ENCODE assay signal across 1 cellular context in genomic region chr6:155188707-155189496, GRCh38.
TF ChIP-seq lines count a peak whose summit lies in the region.

No MANE protein-coding gene starts in this region.

TF ChIP-seq in SK-N-SH, 30 proteins besides CTCF, POLR2A, EP300 and RAD21 (continued from another document):
- TF ChIP-seq, protein P1, sequence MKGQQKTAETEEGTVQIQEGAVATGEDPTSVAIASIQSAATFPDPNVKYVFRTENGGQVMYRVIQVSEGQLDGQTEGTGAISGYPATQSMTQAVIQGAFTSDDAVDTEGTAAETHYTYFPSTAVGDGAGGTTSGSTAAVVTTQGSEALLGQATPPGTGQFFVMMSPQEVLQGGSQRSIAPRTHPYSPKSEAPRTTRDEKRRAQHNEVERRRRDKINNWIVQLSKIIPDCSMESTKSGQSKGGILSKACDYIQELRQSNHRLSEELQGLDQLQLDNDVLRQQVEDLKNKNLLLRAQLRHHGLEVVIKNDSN (IDR thresholded peaks at IDR 0.05; ENCODE audit: borderline replicate concordance, low read depth): no peak
- TF ChIP-seq, protein P2, sequence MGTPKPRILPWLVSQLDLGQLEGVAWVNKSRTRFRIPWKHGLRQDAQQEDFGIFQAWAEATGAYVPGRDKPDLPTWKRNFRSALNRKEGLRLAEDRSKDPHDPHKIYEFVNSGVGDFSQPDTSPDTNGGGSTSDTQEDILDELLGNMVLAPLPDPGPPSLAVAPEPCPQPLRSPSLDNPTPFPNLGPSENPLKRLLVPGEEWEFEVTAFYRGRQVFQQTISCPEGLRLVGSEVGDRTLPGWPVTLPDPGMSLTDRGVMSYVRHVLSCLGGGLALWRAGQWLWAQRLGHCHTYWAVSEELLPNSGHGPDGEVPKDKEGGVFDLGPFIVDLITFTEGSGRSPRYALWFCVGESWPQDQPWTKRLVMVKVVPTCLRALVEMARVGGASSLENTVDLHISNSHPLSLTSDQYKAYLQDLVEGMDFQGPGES (IDR thresholded peaks at IDR 0.05; ENCODE audit: low read depth, low read length): no peak
- no peak for TF ChIP-seq GATA2 (CRISPR knock-in tag; IDR thresholded peaks at IDR 0.05)
- TF ChIP-seq NFIC (IDR thresholded peaks at IDR 0.05; ENCODE audit: borderline replicate concordance): peak; percentile 77; the same call in 1 of the 2 replicates
- TF ChIP-seq MEF2A (IDR thresholded peaks at IDR 0.05; ENCODE audit: borderline replicate concordance, low read depth): 0 out of 2 replicates have a peak, but pooled peaks have one; percentile 6
- TF ChIP-seq RXRA (IDR thresholded peaks at IDR 0.05; ENCODE audit: borderline replicate concordance, low read depth): peak; percentile 58; the same call in 1 of the 2 replicates
